8 cellular contexts compared by ENCODE assay signal in the genomic region with DNA sequence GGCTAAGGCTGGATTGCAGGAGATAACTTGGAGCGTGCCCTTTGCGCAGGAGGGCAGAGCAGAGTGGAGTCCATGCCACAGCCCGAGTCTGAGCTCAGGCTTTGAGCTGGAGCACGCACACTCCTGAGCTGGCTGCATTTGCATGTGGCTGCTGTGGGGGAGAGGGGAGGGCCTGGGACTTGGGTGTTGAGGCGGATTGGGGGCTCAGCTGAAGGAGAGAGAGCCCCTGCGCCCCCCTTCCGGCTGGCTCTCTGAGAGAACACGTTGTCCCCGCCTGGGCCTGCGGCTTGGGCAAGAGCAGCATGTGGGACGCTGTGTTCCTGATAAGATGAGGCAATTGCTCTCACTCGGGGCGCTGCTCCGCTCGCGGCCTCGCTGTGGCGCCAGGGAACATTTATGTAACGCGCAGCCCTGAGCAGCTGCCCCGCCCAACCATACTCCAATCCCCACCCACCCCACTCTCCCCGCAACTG. TPM values are rescaled to one million over a fixed set of nuclear protein-coding genes. Genes with fewer than 3 reads are reported as not detected.
DNase-seq lines count a peak whose midpoint lies in the region; ATAC-seq and TF ChIP-seq lines count a peak whose summit lies in the region.

No MANE protein-coding gene starts in this region.

- peaks cover 0 to 5% of the 10 kb centered on the region in 2 donors for H3K27me3 Mint-ChIP-seq in CD8-positive, alpha-beta memory T cell
- H3K27me3 Mint-ChIP-seq in naive B cell: no peaks in the 10 kb centered on the region

- peak overlapping the region; percentile 70 to 95 (median 86) for H3K4me3 Mint-ChIP-seq in CD8-positive, alpha-beta memory T cell
- H3K4me3 Mint-ChIP-seq in naive B cell: peak overlapping the region; percentile 74 to 91 (median 86)

- peak overlapping the region; percentile 90 to 99 (median 97) for H3K27ac Mint-ChIP-seq in CD8-positive, alpha-beta memory T cell
- H3K27ac Mint-ChIP-seq in naive B cell: peak overlapping the region; percentile 18 to 97 (median 81)

- no peaks in the 10 kb centered on the region for H3K36me3 ChIP-seq in CD8-positive, alpha-beta memory T cell (ENCODE audit: insufficient read depth, low read length)
- H3K36me3 ChIP-seq in H7 (replicated peaks; ENCODE audit: control insufficient read depth, insufficient read depth, low read length): no peaks in the 10 kb centered on the region

- no peaks in the 10 kb centered on the region for H3K9me3 ChIP-seq in CD8-positive, alpha-beta memory T cell (ENCODE audit: low read length)

- H3K4me1 Mint-ChIP-seq in CD8-positive, alpha-beta memory T cell: peaks cover 96 to 100% (median 98%) of the 10 kb centered on the region in 3 donors
- H3K4me1 Mint-ChIP-seq in naive B cell: peaks cover 83 to 99% (median 97%) of the 10 kb centered on the region in 3 donors

- POLR2A ChIA-PET in CD8-positive, alpha-beta memory T cell (lab: Charles Lee): interaction anchor here (0.7 to 12.8 kb wide), 15 partner anchors 9 to 122 kb away, joined by 3 to 145 read pairs (median 7); partner anchors contain the start of gene KLF13

- H3K4me1 ChIP-seq in CD8-positive, alpha-beta memory T cell (ENCODE audit: insufficient read depth, low read length): peaks cover 99% of the 10 kb centered on the region

- peak; percentile 39 for TF ChIP-seq CTCF in epithelial cell of proximal tubule (conservative IDR thresholded peaks at IDR 0.05; ENCODE audit: low read depth, low read length)

- peaks cover 7 to 22% (median 9%) of the 10 kb centered on the region in 3 donors for H3K36me3 Mint-ChIP-seq in CD8-positive, alpha-beta memory T cell
- peaks cover 7 to 13% of the 10 kb centered on the region in 2 donors for H3K36me3 Mint-ChIP-seq in naive B cell

- ATAC-seq in naive B cell (ENCODE audit: low read depth in 2 of 2): peak; percentile 30 to 38

- H3K9me3 Mint-ChIP-seq in CD8-positive, alpha-beta memory T cell: peaks cover 0 to 3% (median 0%) of the 10 kb centered on the region in 5 donors
- H3K9me3 Mint-ChIP-seq in naive B cell: peaks cover 0 to 6% (median 3%) of the 10 kb centered on the region in 7 donors

- H3K27me3 ChIP-seq in CD8-positive, alpha-beta memory T cell (ENCODE audit: insufficient read depth, low read length, poor library complexity, severe bottlenecking): no peaks in the 10 kb centered on the region
- H3K27me3 ChIP-seq in H7 (ENCODE audit: control insufficient read depth, insufficient read depth, low read length): no peaks in the 10 kb centered on the region

- H3K27ac ChIP-seq in CD8-positive, alpha-beta memory T cell (ENCODE audit: low read depth, low read length): peak overlapping the region; percentile 33

- no peak overlapping the region for H3K4me3 ChIP-seq in CD8-positive, alpha-beta memory T cell (ENCODE audit: low read length)
- H3K4me3 ChIP-seq in H7 (ENCODE audit: insufficient read depth, low read depth, low read length) (no peak overlapping the region), epithelial cell of proximal tubule (ENCODE audit: low read depth, low read length) (no peak overlapping the region)

- DNase-seq in CD8-positive, alpha-beta memory T cell: peak; percentile 67 to 88 (median 82)
- DNase-seq in H7: peak; percentile 92
- DNase-seq in NCI-H2227 treated with DMSO at 0.1 percent for 48 hours (lab: John Stamatoyannopoulos, UW): peak; percentile 20
- peak; percentile 59 for DNase-seq in activated T-cell treated with anti-CD3 and anti-CD28 coated beads for 4 hours
- DNase-seq in epithelial cell of proximal tubule (ENCODE audit: low read depth): no peak
- DNase-seq in naive B cell: peak; percentile 63
- peak; percentile 67 to 84 for DNase-seq in stimulated activated CD8-positive, alpha-beta memory T cell treated with anti-CD3 and anti-CD28 coated beads, Interleukin-7, amount 100 ng/mL, for 48 hours (ENCODE audit: extremely low read depth in 1 of 2, low read depth in 1 of 2)
- DNase-seq in foreskin melanocyte: no peak

- CTCF ChIA-PET in CD8-positive, alpha-beta memory T cell (lab: Charles Lee): interaction anchor here (0.7 to 15.0 kb wide), 33 partner anchors 11 to 165 kb away, joined by 3 to 224 read pairs (median 7); partner anchors contain the start of gene KLF13

RNA-seq across cellular contexts. Expression of gene KLF13, which starts 39.1 kb away (rescaled TPM):
- total RNA-seq in CD8-positive, alpha-beta memory T cell: 100 to 1,000 TPM; 145 to 147 TPM
- 109 TPM for polyA plus RNA-seq in CD8-positive, alpha-beta memory T cell
- 29.5 and 36.5 TPM in 2 replicates for total RNA-seq in H7 (2014; rRNA removed; shearing (Covaris generic))
- total RNA-seq in epithelial cell of proximal tubule: 20.5 and 66.2 TPM in 2 replicates
- 10 to 100 TPM; 16.6 to 58.8 (median 40.0) TPM for polyA plus RNA-seq in naive B cell (ENCODE audit: low read depth in 6 of 6)

Comparison
In these comparisons a context has a peak if more than half of its experiments do, and no peak if none do; other contexts are left out.
1. DNase-seq: peak in CD8-positive, alpha-beta memory T cell (5 of 5), H7 (single experiment), NCI-H2227 treated with DMSO at 0.1 percent for 48 hours (single experiment), activated T-cell treated with anti-CD3 and anti-CD28 coated beads for 4 hours (single experiment), naive B cell (single experiment) and stimulated activated CD8-positive, alpha-beta memory T cell treated with anti-CD3 and anti-CD28 coated beads, Interleukin-7, amount 100 ng/mL, for 48 hours (2 of 2); none in epithelial cell of proximal tubule (single experiment) and foreskin melanocyte (single experiment).